19 cellular contexts compared by ENCODE assay signal in genomic region chr17:73464447-73464846, GRCh38.
"Had no signal": no experiment of that assay in that cellular context is flagged by ENCODE, and none has a peak within 500 bp of the region (broad histone marks: within the 10 kb centered on the region; RNA-seq: fewer than 3 reads in every experiment).

No MANE protein-coding gene starts in this region.

- DNase-seq: islet precursor cell; left ventricle myocardium inferior; mesendoderm; naive B cell; natural killer cell; nephron progenitor cell; nucleus accumbens; right cardiac atrium; stimulated activated CD4-positive, alpha-beta T cell treated with anti-CD3 and anti-CD28 coated beads, Interleukin-12 subunit alpha, Interleukin-12 subunit beta, amount 100 ng/mL, for 4 hours; stimulated activated CD4-positive, alpha-beta T cell treated with anti-CD3 and anti-CD28 coated beads, Interleukin-15, amount 100 ng/mL, for 24 hours; stimulated activated CD4-positive, alpha-beta T cell treated with anti-CD3 and anti-CD28 coated beads, Interleukin-2, amount 100 ng/mL, for 24 hours; stimulated activated CD4-positive, alpha-beta T cell treated with anti-CD3 and anti-CD28 coated beads, Interleukin-4, amount 100 ng/mL, for 1 hour; stimulated activated naive B cell treated with anti-CD40 and anti-IgM and Interleukin-4, amounts not matched to agents 10 μg/mL and 1 μg/mL and 100 μg/mL, for 72 hours; stimulated activated naive CD8-positive, alpha-beta T cell treated with anti-CD3 and anti-CD28 coated beads, Interleukin-15, Interleukin-2, amounts not matched to agents 100 U/mL and 50 U/mL, for 24 hours; substantia nigra; uterus had no signal

- H3K27me3 Mint-ChIP-seq: naive B cell; stimulated activated naive B cell treated with anti-CD40 and anti-IgM and Interleukin-4, amounts not matched to agents 10 μg/mL and 1 μg/mL and 100 μg/mL, for 72 hours; type B pancreatic cell had no signal

- H3K4me3 Mint-ChIP-seq: mesothelial cell of epicardium; natural killer cell; nephron progenitor cell; stimulated activated naive B cell treated with anti-CD40 and anti-IgM and Interleukin-4, amounts not matched to agents 10 μg/mL and 1 μg/mL and 100 μg/mL, for 72 hours; type B pancreatic cell had no signal

- ATAC-seq: natural killer cell; right cardiac atrium; sciatic nerve; stimulated activated naive B cell treated with anti-CD40 and anti-IgM and Interleukin-4, amounts not matched to agents 10 μg/mL and 1 μg/mL and 100 μg/mL, for 72 hours; stimulated activated naive CD8-positive, alpha-beta T cell treated with anti-CD3 and anti-CD28 coated beads, Interleukin-15, Interleukin-2, amounts not matched to agents 100 U/mL and 50 U/mL, for 24 hours had no signal

- H3K36me3 Mint-ChIP-seq: natural killer cell had no signal

- H3K4me1 Mint-ChIP-seq: natural killer cell had no signal

- H3K9me3 Mint-ChIP-seq: natural killer cell, type B pancreatic cell had no signal

- H3K27ac Mint-ChIP-seq: mesothelial cell of epicardium; natural killer cell; nephron progenitor cell; stimulated activated naive B cell treated with anti-CD40 and anti-IgM and Interleukin-4, amounts not matched to agents 10 μg/mL and 1 μg/mL and 100 μg/mL, for 72 hours; type B pancreatic cell had no signal
